Comparison of ENCODE assay signal across 12 cellular contexts in the genomic region with DNA sequence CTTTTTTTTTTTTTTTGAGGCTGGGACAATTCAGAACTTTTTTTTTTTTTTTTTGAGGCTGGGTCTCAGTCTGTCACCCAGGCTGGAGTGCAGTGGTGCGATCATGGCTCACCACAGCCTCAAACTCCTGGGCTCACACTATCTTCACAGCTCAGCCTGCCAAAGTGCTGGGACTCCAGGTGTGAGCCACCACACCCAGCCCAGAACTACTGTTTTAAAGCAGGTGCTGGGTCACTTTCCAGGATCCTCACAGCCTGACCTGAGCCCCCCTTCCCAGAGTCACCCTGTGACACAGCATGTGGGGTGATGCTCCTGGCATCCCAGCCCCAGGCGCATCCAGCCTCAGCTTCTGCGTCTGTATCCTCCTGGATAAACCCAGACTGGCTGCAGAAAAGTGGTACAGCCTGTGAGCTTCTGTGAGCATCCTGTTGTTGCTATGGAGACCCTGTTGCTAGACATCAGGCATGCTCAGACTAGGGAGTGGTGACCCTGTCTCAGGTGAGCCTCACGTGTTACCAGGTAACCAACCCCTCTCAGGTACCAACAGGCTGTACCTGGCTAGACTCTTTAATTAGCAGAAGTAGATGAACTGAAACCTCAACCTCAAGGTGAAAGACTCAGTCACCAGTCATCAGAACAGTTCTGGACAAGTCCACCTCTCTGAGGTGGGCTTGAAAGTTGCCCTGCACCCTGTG. TPM values are rescaled to one million over a fixed set of nuclear protein-coding genes. Genes with fewer than 3 reads are reported as not detected.
A peak's percentile ranks its signal among the peaks of the same experiment; 100 is the strongest.
DNase-seq lines count a peak whose midpoint lies in the region; ATAC-seq and TF ChIP-seq lines count a peak whose summit lies in the region.
"Had no signal": no experiment of that assay in that cellular context is flagged by ENCODE, and none has a peak within 500 bp of the region (broad histone marks: within the 10 kb centered on the region; RNA-seq: fewer than 3 reads in every experiment).

No MANE protein-coding gene starts in this region.

- peak overlapping the region; percentile 85 for H3K4me3 Mint-ChIP-seq in CD4-positive, alpha-beta T cell
- peak overlapping the region; percentile 84 for H3K4me3 Mint-ChIP-seq in natural killer cell treated with Interleukin-12 subunit alpha and Interleukin-12 subunit beta and Interleukin-15 and Interleukin-18, amount 100 ng/mL, for 72 hours
- H3K4me3 Mint-ChIP-seq: neural progenitor cell had no signal

- intact Hi-C loops in CD4-positive, alpha-beta T cell (cut with DNase I, micrococcal nuclease), result loop anchor here in 1 of 2 experiments (5.0 kb wide), 1 partner anchor 51 kb away; no protein-coding TSS in a partner anchor

- TF ChIP-seq CTCF in CD4-positive, alpha-beta T cell (IDR thresholded peaks at IDR 0.05), result no peak

- H3K27ac ChIP-seq in CD4-positive, alpha-beta T cell (ENCODE audit: low read depth, low read length), result peak overlapping the region; percentile 86
- H3K27ac ChIP-seq in KOPT-K1 (ENCODE audit: low read depth, low read length, poor library complexity, severe bottlenecking) (peak overlapping the region; percentile 43), angular gyrus (ENCODE audit: low read depth, low read length) (peak overlapping the region; percentile 64)
- H3K27ac ChIP-seq: neural progenitor cell had no signal

- H3K27ac Mint-ChIP-seq in CD4-positive, alpha-beta T cell, result peak overlapping the region; percentile 90
- peak overlapping the region; percentile 83 to 99 for H3K27ac Mint-ChIP-seq in natural killer cell treated with Interleukin-12 subunit alpha and Interleukin-12 subunit beta and Interleukin-15 and Interleukin-18, amount 100 ng/mL, for 72 hours
- H3K27ac Mint-ChIP-seq: neural progenitor cell had no signal

- peaks cover 22% of the 10 kb centered on the region for H3K36me3 ChIP-seq in KOPT-K1 (ENCODE audit: insufficient read depth, low read length)
- H3K36me3 ChIP-seq: neural progenitor cell had no signal

- peaks cover 100% of the 10 kb centered on the region for H3K4me1 Mint-ChIP-seq in CD4-positive, alpha-beta T cell (ENCODE audit: low read depth)
- H3K4me1 Mint-ChIP-seq in natural killer cell treated with Interleukin-12 subunit alpha and Interleukin-12 subunit beta and Interleukin-15 and Interleukin-18, amount 100 ng/mL, for 72 hours (ENCODE audit: low read depth in 2 of 2), result peaks cover 84 to 89% of the 10 kb centered on the region in 2 donors

- H3K36me3 Mint-ChIP-seq in CD4-positive, alpha-beta T cell (ENCODE audit: low read depth), result peaks cover 41% of the 10 kb centered on the region
- H3K36me3 Mint-ChIP-seq in natural killer cell treated with Interleukin-12 subunit alpha and Interleukin-12 subunit beta and Interleukin-15 and Interleukin-18, amount 100 ng/mL, for 72 hours, result no peaks in the 10 kb centered on the region
- H3K36me3 Mint-ChIP-seq: neural progenitor cell had no signal

- H3K9me3 ChIP-seq in CD4-positive, alpha-beta T cell (ENCODE audit: control insufficient read depth, low read length), result no peaks in the 10 kb centered on the region
- no peaks in the 10 kb centered on the region for H3K9me3 ChIP-seq in KOPT-K1 (ENCODE audit: insufficient read depth, low read length, poor library complexity, severe bottlenecking)

- peak; percentile 38 for ATAC-seq in CD4-positive, alpha-beta T cell (ENCODE audit: poor library complexity)
- no peak for ATAC-seq in natural killer cell treated with Interleukin-12 subunit alpha and Interleukin-12 subunit beta and Interleukin-15 and Interleukin-18, amount 100 ng/mL, for 72 hours
- ATAC-seq in HG03457 (IDR thresholded peaks at IDR 0.05; ENCODE audit: unreplicated experiment) (no peak), GM19035 (IDR thresholded peaks at IDR 0.05; ENCODE audit: unreplicated experiment) (no peak)

- POLR2A ChIA-PET in CD4-positive, alpha-beta T cell (lab: Charles Lee), result interaction anchor here (0.8 to 4.5 kb wide), 15 partner anchors 11 to 140 kb away, joined by 3 to 38 read pairs (median 5); a partner anchor contains a TSS

- CTCF ChIA-PET in CD4-positive, alpha-beta T cell (lab: Charles Lee), result interaction anchor here (0.7 to 1.9 kb wide), 5 partner anchors 12 to 93 kb away, joined by 3 to 5 read pairs (median 4); no protein-coding TSS in a partner anchor

- DNase-seq in CD4-positive, alpha-beta T cell, result no peak
- no peak for DNase-seq in natural killer cell treated with Interleukin-12 subunit alpha and Interleukin-12 subunit beta and Interleukin-15 and Interleukin-18, amount 100 ng/mL, for 72 hours (ENCODE audit: low spot score)
- DNase-seq in T1000 (lab: John Stamatoyannopoulos, UW) (no peak), SW480 (ENCODE audit: low spot score) (no peak)
- DNase-seq: effector CD8-positive, alpha-beta T cell; NCI-H226; stimulated activated CD4-positive, alpha-beta T cell treated with anti-CD3 and anti-CD28 coated beads, Interleukin-4, amount 100 ng/mL, for 24 hours had no signal

- no peaks in the 10 kb centered on the region for H3K9me3 Mint-ChIP-seq in CD4-positive, alpha-beta T cell
- H3K9me3 Mint-ChIP-seq in natural killer cell treated with Interleukin-12 subunit alpha and Interleukin-12 subunit beta and Interleukin-15 and Interleukin-18, amount 100 ng/mL, for 72 hours, result no peaks in the 10 kb centered on the region
- H3K9me3 Mint-ChIP-seq: neural progenitor cell had no signal

- no peaks in the 10 kb centered on the region for H3K27me3 Mint-ChIP-seq in CD4-positive, alpha-beta T cell
- H3K27me3 Mint-ChIP-seq in natural killer cell treated with Interleukin-12 subunit alpha and Interleukin-12 subunit beta and Interleukin-15 and Interleukin-18, amount 100 ng/mL, for 72 hours, result no peaks in the 10 kb centered on the region

- no peaks in the 10 kb centered on the region for H3K27me3 ChIP-seq in CD4-positive, alpha-beta T cell (ENCODE audit: control insufficient read depth, insufficient read depth, low read length)
- H3K27me3 ChIP-seq: neural progenitor cell had no signal

RNA-seq across cellular contexts. Expression of a gene that starts 15.0 kb away (rescaled TPM):
- 100 to 1,000 TPM; 284 to 308 TPM for total RNA-seq in CD4-positive, alpha-beta T cell
- total RNA-seq in natural killer cell treated with Interleukin-12 subunit alpha and Interleukin-12 subunit beta and Interleukin-15 and Interleukin-18, amount 100 ng/mL, for 72 hours, result 100 to 1,000 TPM in 1 of 2 donors, 10 to 100 TPM in 1; 95.1 to 153 TPM
